ENCODE assay signal across 2 cellular contexts in genomic region chr7:44122529-44122928, GRCh38.
TF ChIP-seq lines count a peak whose summit lies in the region.

No MANE protein-coding gene starts in this region.

TF ChIP-seq in SK-N-SH, 30 proteins besides CTCF, POLR2A, EP300 and RAD21 (continued from another document):
- TF ChIP-seq IRF3 (IDR thresholded peaks at IDR 0.05; ENCODE audit: low read depth, low read length): no peak
- TF ChIP-seq TAF1 (IDR thresholded peaks at IDR 0.05; ENCODE audit: borderline replicate concordance, low read depth, low read length): no peak
- TF ChIP-seq TEAD4 (IDR thresholded peaks at IDR 0.05; ENCODE audit: borderline replicate concordance, insufficient read depth): no peak
- TF ChIP-seq REST (IDR thresholded peaks at IDR 0.05; ENCODE audit: low read depth, low read length): no peak
- no peak for TF ChIP-seq RFX5 (IDR thresholded peaks at IDR 0.05; ENCODE audit: low read length)
- no peak for TF ChIP-seq SIN3A (IDR thresholded peaks at IDR 0.05; ENCODE audit: borderline replicate concordance, low read depth, low read length)
- TF ChIP-seq PBX3 (IDR thresholded peaks at IDR 0.05): no peak
- TF ChIP-seq MAX (IDR thresholded peaks at IDR 0.05; ENCODE audit: low read depth): no peak
- no peak for TF ChIP-seq USF2 (IDR thresholded peaks at IDR 0.05; ENCODE audit: borderline replicate concordance, low read depth, low read length)
- no peak for TF ChIP-seq ZBTB33 (IDR thresholded peaks at IDR 0.05; ENCODE audit: borderline replicate concordance, low read depth)
- no peak for TF ChIP-seq USF1 (IDR thresholded peaks at IDR 0.05; ENCODE audit: borderline replicate concordance, low read depth)
- TF ChIP-seq ELF1 (IDR thresholded peaks at IDR 0.05): no peak
- no peak for TF ChIP-seq GABPA (IDR thresholded peaks at IDR 0.05; ENCODE audit: low read depth)
- no peak for TF ChIP-seq FOXM1 (IDR thresholded peaks at IDR 0.05; ENCODE audit: low read depth)

TF ChIP-seq in SK-N-SH treated with all-trans-retinoic acid at 6 μM for 48 hours, 23 proteins besides CTCF, POLR2A, EP300 and RAD21 (continued from another document):
- TF ChIP-seq ZNF70 (CRISPR knock-in tag; IDR thresholded peaks at IDR 0.05) (no peak), CREB5 (CRISPR knock-in tag; IDR thresholded peaks at IDR 0.05; ENCODE audit: low read depth) (no peak), RARB (CRISPR knock-in tag; IDR thresholded peaks at IDR 0.05) (no peak), BACH2 (CRISPR knock-in tag; IDR thresholded peaks at IDR 0.05; ENCODE audit: borderline replicate concordance) (no peak), SNAI2 (CRISPR knock-in tag; IDR thresholded peaks at IDR 0.05) (no peak), OSR1 (CRISPR knock-in tag; IDR thresholded peaks at IDR 0.05) (no peak), ZFP3 (CRISPR knock-in tag; IDR thresholded peaks at IDR 0.05) (no peak), GLIS3 (CRISPR knock-in tag; IDR thresholded peaks at IDR 0.05) (no peak), ZNF565 (CRISPR knock-in tag; conservative IDR thresholded peaks at IDR 0.05; ENCODE audit: low read depth) (no peak), POU6F1 (CRISPR knock-in tag; IDR thresholded peaks at IDR 0.05; ENCODE audit: borderline replicate concordance, low read depth) (no peak)
